Comparison of ENCODE assay signal across 8 cellular contexts in genomic region chr16:53503270-53503911, GRCh38.
A peak's percentile ranks its signal among the peaks of the same experiment; 100 is the strongest.
DNase-seq lines count a peak whose midpoint lies in the region; ATAC-seq and TF ChIP-seq lines count a peak whose summit lies in the region.

No MANE protein-coding gene starts in this region.

- peak; percentile 89 for TF ChIP-seq POLR2A in GM19099 (IDR thresholded peaks at IDR 0.05; ENCODE audit: extremely low read depth, insufficient read length, low read depth)

- peak; percentile 97 for ATAC-seq in HG03378 (IDR thresholded peaks at IDR 0.05; ENCODE audit: unreplicated experiment)

- peak; percentile 99 for DNase-seq in AML-193 (lab: John Stamatoyannopoulos, UW)
- peak; percentile 98 for DNase-seq in NCI-H446 treated with DMSO at 0.1 percent for 48 hours (lab: John Stamatoyannopoulos, UW)
- peak; percentile 99 for DNase-seq in activated CD4-positive, CD25-positive, alpha-beta regulatory T cell treated with anti-CD3 and anti-CD28 coated beads, Interleukin-2, amount 50 U/mL, for 72 hours
- DNase-seq in cerebellar nuclear complex (lab: John Stamatoyannopoulos, UW) = peak; percentile 99 to 100
- DNase-seq in islet precursor cell = peak; percentile 100
- DNase-seq in stimulated activated CD4-positive, alpha-beta T cell treated with anti-CD3 and anti-CD28 coated beads, Interleukin-12 subunit alpha, Interleukin-12 subunit beta, amount 100 ng/mL, for 4 hours = peak; percentile 99

Comparison
In these comparisons a context has a peak if more than half of its experiments do, and no peak if none do; other contexts are left out.
1. Peak in every context shown above with its lines: DNase-seq and ATAC-seq.